Comparison of ENCODE assay signal across 10 cellular contexts in the genomic region with DNA sequence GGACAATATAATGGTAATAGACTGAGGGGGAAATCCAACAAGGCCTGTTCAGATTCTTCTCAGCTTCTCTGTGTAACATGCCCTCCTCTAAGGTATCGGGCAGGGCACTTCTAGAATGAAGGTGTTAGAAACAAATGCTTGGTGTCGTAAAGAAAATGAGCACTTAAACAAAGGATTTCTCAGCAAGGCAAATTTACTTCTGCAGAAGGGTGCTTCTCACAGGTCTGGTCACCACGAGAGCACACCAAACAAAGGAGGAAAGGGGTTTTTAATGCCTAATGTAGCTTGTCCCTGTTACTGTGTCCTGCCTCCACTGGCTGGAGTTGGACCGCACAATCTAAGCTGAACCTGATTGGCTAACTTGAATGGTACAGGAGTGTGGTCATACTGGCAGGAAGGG.
"Had no signal": no experiment of that assay in that cellular context is flagged by ENCODE, and none has a peak within 500 bp of the region (broad histone marks: within the 10 kb centered on the region; RNA-seq: fewer than 3 reads in every experiment).

No MANE protein-coding gene starts in this region.

- DNase-seq: GM23248, GOT3, H9, HCEC 1CT, HFFc6 had no signal

- FAIRE-seq: H1, H54 had no signal

- H3K4me3 ChIP-seq: GM23248, GM23338, HAP-1 had no signal

- H3K4me1 ChIP-seq: HAP-1 had no signal

- H3K9ac ChIP-seq: GM23248 had no signal

- ATAC-seq: GM23338, HCT116 had no signal

- H3K27ac Mint-ChIP-seq: GM23338, H9, HFFc6 had no signal

- H3K4me1 Mint-ChIP-seq: GM23338 had no signal

- H2AFZ ChIP-seq: GM23248, GM23338 had no signal

- H3K27ac ChIP-seq: GM23248 had no signal

- H3K4me3 Mint-ChIP-seq: GM23338, H9, HFFc6 had no signal

- H3K4me2 ChIP-seq: GM23338 had no signal

- H3K36me3 ChIP-seq: HAP-1 had no signal
